In genomic region chr20:45301824-45302251, GRCh38 we compare ENCODE assay signal across 16 cellular contexts. TPM values are rescaled to one million over a fixed set of nuclear protein-coding genes. Genes with fewer than 3 reads are reported as not detected.
DNase-seq lines count a peak whose midpoint lies in the region; ATAC-seq lines count a peak whose summit lies in the region.
"Had no signal": no experiment of that assay in that cellular context is flagged by ENCODE, and none has a peak within 500 bp of the region (broad histone marks: within the 10 kb centered on the region; RNA-seq: fewer than 3 reads in every experiment).

No MANE protein-coding gene starts in this region.

- no peak for DNase-seq in activated naive CD4-positive, alpha-beta T cell treated with anti-CD3 and anti-CD28 coated beads, Interleukin-2, amount 50 U/mL, for 72 hours (ENCODE audit: low spot score in 2 of 2)
- no peak for DNase-seq in activated naive CD4-positive, alpha-beta T cell treated with Interleukin-2 at 50 U/mL for 16 hours
- DNase-seq in NCI-H226, result peak; percentile 32
- DNase-seq in activated T-helper 2 cell treated with anti-CD3 and anti-CD28 coated beads, Interferon-gamma antibody, Interleukin-2, Interleukin-4, amounts not matched to agents 10 μg/mL and 5 μg/mL and 100 μg/mL, durations not matched to agents 14 hours and 24 hours and 36 hours (ENCODE audit: low spot score), result no peak
- DNase-seq: GF-D8; HCEC 1CT; KBM-7; NCI-H1092; NCI-H345; NCI-H526 treated with DMSO at 0.1 percent for 48 hours; NK-92 treated with Interleukin-12 subunit alpha and Interleukin-12 subunit beta, amount 100 ng/mL, for 24 hours had no signal

- peaks cover 7% of the 10 kb centered on the region for H3K27me3 Mint-ChIP-seq in activated T-helper 2 cell treated with anti-CD3 and anti-CD28 coated beads, Interferon-gamma antibody, Interleukin-2, Interleukin-4, amounts not matched to agents 10 μg/mL and 5 μg/mL and 100 μg/mL, durations not matched to agents 14 hours and 24 hours and 36 hours (ENCODE audit: low read depth)

- no peaks in the 10 kb centered on the region for H3K9me3 Mint-ChIP-seq in activated naive CD4-positive, alpha-beta T cell treated with anti-CD3 and anti-CD28 coated beads, Interleukin-2, amount 50 U/mL, for 72 hours
- no peaks in the 10 kb centered on the region for H3K9me3 Mint-ChIP-seq in activated T-helper 2 cell treated with anti-CD3 and anti-CD28 coated beads, Interferon-gamma antibody, Interleukin-2, Interleukin-4, amounts not matched to agents 10 μg/mL and 5 μg/mL and 100 μg/mL, durations not matched to agents 14 hours and 24 hours and 36 hours

- H3K4me3 Mint-ChIP-seq in activated T-helper 2 cell treated with anti-CD3 and anti-CD28 coated beads, Interferon-gamma antibody, Interleukin-2, Interleukin-4, amounts not matched to agents 10 μg/mL and 5 μg/mL and 100 μg/mL, durations not matched to agents 14 hours and 24 hours and 36 hours (ENCODE audit: low read depth), result no peak overlapping the region

- peaks cover 22% of the 10 kb centered on the region for H3K4me1 Mint-ChIP-seq in activated T-helper 2 cell treated with anti-CD3 and anti-CD28 coated beads, Interferon-gamma antibody, Interleukin-2, Interleukin-4, amounts not matched to agents 10 μg/mL and 5 μg/mL and 100 μg/mL, durations not matched to agents 14 hours and 24 hours and 36 hours (ENCODE audit: low read depth)

- ATAC-seq in activated naive CD4-positive, alpha-beta T cell treated with anti-CD3 and anti-CD28 coated beads, Interleukin-2, amount 50 U/mL, for 72 hours, result peak; percentile 59 to 78
- no peak for ATAC-seq in HG03039 (IDR thresholded peaks at IDR 0.05; ENCODE audit: unreplicated experiment)
- no peak for ATAC-seq in HG02642 (IDR thresholded peaks at IDR 0.05; ENCODE audit: poor library complexity, unreplicated experiment)
- ATAC-seq in HG02571 (IDR thresholded peaks at IDR 0.05; ENCODE audit: unreplicated experiment), result no peak

- peak overlapping the region in 1 of 2 donors; percentile 56 for H3K27ac Mint-ChIP-seq in activated naive CD4-positive, alpha-beta T cell treated with anti-CD3 and anti-CD28 coated beads, Interleukin-2, amount 50 U/mL, for 72 hours
- peak overlapping the region; percentile 37 for H3K27ac Mint-ChIP-seq in activated T-helper 2 cell treated with anti-CD3 and anti-CD28 coated beads, Interferon-gamma antibody, Interleukin-2, Interleukin-4, amounts not matched to agents 10 μg/mL and 5 μg/mL and 100 μg/mL, durations not matched to agents 14 hours and 24 hours and 36 hours

- H3K36me3 Mint-ChIP-seq in activated naive CD4-positive, alpha-beta T cell treated with anti-CD3 and anti-CD28 coated beads, Interleukin-2, amount 50 U/mL, for 72 hours, result peaks cover 5 to 8% of the 10 kb centered on the region in 2 donors
- no peaks in the 10 kb centered on the region for H3K36me3 Mint-ChIP-seq in activated T-helper 2 cell treated with anti-CD3 and anti-CD28 coated beads, Interferon-gamma antibody, Interleukin-2, Interleukin-4, amounts not matched to agents 10 μg/mL and 5 μg/mL and 100 μg/mL, durations not matched to agents 14 hours and 24 hours and 36 hours (ENCODE audit: low read depth)

- intact Hi-C loops in activated T-helper 2 cell treated with anti-CD3 and anti-CD28 coated beads, Interferon-gamma antibody, Interleukin-2, Interleukin-4, amounts not matched to agents 10 μg/mL and 5 μg/mL and 100 μg/mL, durations not matched to agents 14 hours and 24 hours and 36 hours (cut with micrococcal nuclease), result no loop called here

RNA-seq across cellular contexts. Expression of gene RBPJL, which starts 4.8 kb away (rescaled TPM):
- not detected for total RNA-seq in activated naive CD4-positive, alpha-beta T cell treated with anti-CD3 and anti-CD28 coated beads, Interleukin-2, amount 50 U/mL, for 72 hours
- not detected in 2 replicates for total RNA-seq in activated T-helper 2 cell treated with anti-CD3 and anti-CD28 coated beads, Interferon-gamma antibody, Interleukin-2, Interleukin-4, amounts not matched to agents 10 μg/mL and 5 μg/mL and 100 μg/mL, durations not matched to agents 14 hours and 24 hours and 36 hours
- total RNA-seq: MCF 10A, SJSA1 had no signal

RNA-seq across cellular contexts. Expression of gene MATN4, which starts 6.3 kb away (rescaled TPM):
- total RNA-seq in activated naive CD4-positive, alpha-beta T cell treated with anti-CD3 and anti-CD28 coated beads, Interleukin-2, amount 50 U/mL, for 72 hours, result 1 to 10 TPM in 1 of 2 donors, under 1 TPM in 1; 0.11 to 1.4 TPM
- 0.39 and 0.64 TPM in 2 replicates for total RNA-seq in activated T-helper 2 cell treated with anti-CD3 and anti-CD28 coated beads, Interferon-gamma antibody, Interleukin-2, Interleukin-4, amounts not matched to agents 10 μg/mL and 5 μg/mL and 100 μg/mL, durations not matched to agents 14 hours and 24 hours and 36 hours
- total RNA-seq: MCF 10A, SJSA1 had no signal

RNA-seq across cellular contexts. Expression of gene SDC4, which starts 46.4 kb away (rescaled TPM):
- total RNA-seq in activated naive CD4-positive, alpha-beta T cell treated with anti-CD3 and anti-CD28 coated beads, Interleukin-2, amount 50 U/mL, for 72 hours, result 10 to 100 TPM; 23.5 to 33.0 TPM
- total RNA-seq in activated T-helper 2 cell treated with anti-CD3 and anti-CD28 coated beads, Interferon-gamma antibody, Interleukin-2, Interleukin-4, amounts not matched to agents 10 μg/mL and 5 μg/mL and 100 μg/mL, durations not matched to agents 14 hours and 24 hours and 36 hours, result 133 and 136 TPM in 2 replicates

RNA-seq across cellular contexts. Expression of gene SLPI, which starts 47.5 kb away (rescaled TPM):
- total RNA-seq in activated naive CD4-positive, alpha-beta T cell treated with anti-CD3 and anti-CD28 coated beads, Interleukin-2, amount 50 U/mL, for 72 hours, result not detected
- total RNA-seq in activated T-helper 2 cell treated with anti-CD3 and anti-CD28 coated beads, Interferon-gamma antibody, Interleukin-2, Interleukin-4, amounts not matched to agents 10 μg/mL and 5 μg/mL and 100 μg/mL, durations not matched to agents 14 hours and 24 hours and 36 hours, result not detected in 2 replicates
- total RNA-seq: SJSA1 had no signal

Comparison
In these comparisons a context has a peak if more than half of its experiments do, and no peak if none do; other contexts are left out.
1. ATAC-seq: peak in activated naive CD4-positive, alpha-beta T cell treated with anti-CD3 and anti-CD28 coated beads, Interleukin-2, amount 50 U/mL, for 72 hours (2 of 2); none in HG03039 (single experiment), HG02642 (single experiment) and HG02571 (single experiment).